17 cellular contexts compared by ENCODE assay signal in genomic region chr16:63311313-63311712, GRCh38.
A peak's percentile ranks its signal among the peaks of the same experiment; 100 is the strongest.
DNase-seq lines count a peak whose midpoint lies in the region; TF ChIP-seq lines count a peak whose summit lies in the region.
"Had no signal": no experiment of that assay in that cellular context is flagged by ENCODE, and none has a peak within 500 bp of the region (broad histone marks: within the 10 kb centered on the region; RNA-seq: fewer than 3 reads in every experiment).

No MANE protein-coding gene starts in this region.

- POLR2A ChIA-PET in MCF 10A (lab: Yijun Ruan, JAX), result no interaction called here

- intact Hi-C loops in MCF 10A (cut with micrococcal nuclease), result no loop called here
- intact Hi-C loops in breast epithelium (cut with DNase I; ENCODE audit: low total_unique reads), result no loop called here
- intact Hi-C loops in spleen (cut with DNase I; ENCODE audit: low total_unique reads), result no loop called here
- intact Hi-C loops in esophagus muscularis mucosa (cut with DNase I), result no loop called here

- no peaks in the 10 kb centered on the region for H3K36me3 Mint-ChIP-seq in MCF 10A (ENCODE audit: insufficient read depth, unreplicated experiment)
- H3K36me3 Mint-ChIP-seq: CD8-positive, alpha-beta T cell had no signal

- H3K4me3 ChIP-seq in breast epithelium (no peak overlapping the region), epithelial cell of esophagus (ENCODE audit: low read length) (no peak overlapping the region), spleen (no peak overlapping the region), esophagus muscularis mucosa (no peak overlapping the region)
- H3K4me3 ChIP-seq: BLaER1 treated with 17β-estradiol and CSF1 and Interleukin-3, amounts not matched to agents 10 nM and 100 nM; GM23338 had no signal

- H3K36me3 ChIP-seq in breast epithelium (no peaks in the 10 kb centered on the region), spleen (no peaks in the 10 kb centered on the region), esophagus muscularis mucosa (no peaks in the 10 kb centered on the region)
- H3K36me3 ChIP-seq: BLaER1 treated with 17β-estradiol and CSF1 and Interleukin-3, amounts not matched to agents 10 nM and 100 nM had no signal

- no peak for TF ChIP-seq EP300 in esophagus muscularis mucosa (IDR thresholded peaks at IDR 0.05)

- H3K9me3 ChIP-seq in breast epithelium (no peaks in the 10 kb centered on the region), spleen (peaks cover 0 to 7% (median 0%) of the 10 kb centered on the region in 8 donors), esophagus muscularis mucosa (no peaks in the 10 kb centered on the region)
- H3K9me3 ChIP-seq: BLaER1 treated with 17β-estradiol and CSF1 and Interleukin-3, amounts not matched to agents 10 nM and 100 nM had no signal

- no peaks in the 10 kb centered on the region for H3K9me3 Mint-ChIP-seq in MCF 10A (ENCODE audit: unreplicated experiment)
- H3K9me3 Mint-ChIP-seq: GM23338 had no signal

- H3K27me3 ChIP-seq in breast epithelium, result no peaks in the 10 kb centered on the region
- H3K27me3 ChIP-seq in spleen (replicated peaks in 1 of 7), result no peaks in the 10 kb centered on the region
- H3K27me3 ChIP-seq in esophagus muscularis mucosa, result no peaks in the 10 kb centered on the region
- H3K27me3 ChIP-seq: BLaER1 treated with 17β-estradiol and CSF1 and Interleukin-3, amounts not matched to agents 10 nM and 100 nM had no signal

- H3K27ac ChIP-seq in breast epithelium (no peak overlapping the region), spleen (peak overlapping the region in 6 of 8 donors; percentile 22 to 71 (median 47)), esophagus muscularis mucosa (replicated peaks in 1 of 4) (no peak overlapping the region)
- H3K27ac ChIP-seq: HL-60 had no signal

- H3K27me3 Mint-ChIP-seq in MCF 10A (ENCODE audit: insufficient read depth, unreplicated experiment), result no peaks in the 10 kb centered on the region
- H3K27me3 Mint-ChIP-seq: B cell had no signal

- no peak overlapping the region for H3K4me3 Mint-ChIP-seq in MCF 10A (ENCODE audit: unreplicated experiment)
- H3K4me3 Mint-ChIP-seq: B cell; CD8-positive, alpha-beta T cell; GM23338 had no signal

- peak; percentile 38 for DNase-seq in MCF 10A (ENCODE audit: unreplicated experiment)
- no peak for DNase-seq in breast epithelium (ENCODE audit: low spot score in 2 of 2)
- peak; percentile 22 for DNase-seq in OCI-M1 (lab: John Stamatoyannopoulos, UW)
- peak; percentile 3 for DNase-seq in epithelial cell of esophagus (ENCODE audit: low read depth)
- DNase-seq in spleen, result no peak
- no peak for DNase-seq in esophagus muscularis mucosa (ENCODE audit: extremely low spot score)
- DNase-seq in A172 (ENCODE audit: low spot score), result no peak
- DNase-seq: 8988T; Calu3; CD8-positive, alpha-beta T cell; DMS79 treated with DMSO at 0.1 percent for 48 hours; GF-D8; HCEC 1CT had no signal

- TF ChIP-seq POLR2A in breast epithelium (IDR thresholded peaks at IDR 0.05), result no peak
- TF ChIP-seq POLR2A in spleen (IDR thresholded peaks at IDR 0.05), result no peak
- TF ChIP-seq POLR2A in esophagus muscularis mucosa (IDR thresholded peaks at IDR 0.05; ENCODE audit: low read depth), result no peak

- WGBS in spleen, 5 donors, result 46 to 68% (median 55%) methylated on average over 3 of the region's 3 CpGs
- WGBS in esophagus muscularis mucosa, result 79% methylated on average over 3 of the region's 3 CpGs

- TF ChIP-seq CTCF in MCF 10A (IDR thresholded peaks at IDR 0.05; ENCODE audit: unreplicated experiment) (no peak), breast epithelium (IDR thresholded peaks at IDR 0.05) (no peak), epithelial cell of esophagus (IDR thresholded peaks at IDR 0.05; ENCODE audit: insufficient read depth, low read depth, low read length, missing control alignments) (no peak), spleen (IDR thresholded peaks at IDR 0.05 in 8 of 11, conservative IDR thresholded peaks at IDR 0.05 in 3 of 11) (no peak), esophagus muscularis mucosa (IDR thresholded peaks at IDR 0.05) (no peak)

- no TSS peak for BruUV-seq in MCF 10A (replicated peaks; lab: Mats Ljungman, UMichigan)

- peaks cover 13% of the 10 kb centered on the region for H3K4me1 Mint-ChIP-seq in MCF 10A (ENCODE audit: insufficient read depth, unreplicated experiment)
- H3K4me1 Mint-ChIP-seq: B cell had no signal

- H3K4me1 ChIP-seq in breast epithelium (no peaks in the 10 kb centered on the region), spleen (no peaks in the 10 kb centered on the region), esophagus muscularis mucosa (no peaks in the 10 kb centered on the region)

- no peak overlapping the region for H3K27ac Mint-ChIP-seq in MCF 10A (ENCODE audit: low read depth, unreplicated experiment)
- H3K27ac Mint-ChIP-seq: B cell; CD8-positive, alpha-beta T cell; GM23338 had no signal

- CTCF ChIA-PET in MCF 10A (lab: Yijun Ruan, JAX), result interaction anchor here (0.5 kb wide), 1 partner anchor 479 kb away, joined by 3 read pairs; no protein-coding TSS in a partner anchor

Comparison
In these comparisons a context has a peak if more than half of its experiments do, and no peak if none do; other contexts are left out.
1. DNase-seq: peak in MCF 10A (single experiment), OCI-M1 (single experiment) and epithelial cell of esophagus (single experiment); none in breast epithelium (0 of 2), spleen (single experiment), esophagus muscularis mucosa (single experiment) and A172 (single experiment).
2. H3K27ac ChIP-seq: peak in spleen (6 of 8); none in breast epithelium (0 of 2) and esophagus muscularis mucosa (0 of 4).